29 cellular contexts compared by ENCODE assay signal in genomic region chr1:111888740-111889376, GRCh38.
"Had no signal": no experiment of that assay in that cellular context is flagged by ENCODE, and none has a peak within 500 bp of the region (broad histone marks: within the 10 kb centered on the region; RNA-seq: fewer than 3 reads in every experiment).

No MANE protein-coding gene starts in this region.

- H3K27me3 Mint-ChIP-seq: stimulated activated naive CD8-positive, alpha-beta T cell treated with anti-CD3 and anti-CD28 coated beads, Interleukin-15, amount 100 ng/mL, for 72 hours had no signal

- H3K4me3 Mint-ChIP-seq: activated CD4-positive, alpha-beta T cell treated with anti-CD3 and anti-CD28 coated beads, Interleukin-2, amount 10 ng/mL, durations not matched to agents 7 days and 5 days; activated CD8-positive, alpha-beta T cell treated with anti-CD3 and anti-CD28 coated beads for 36 hours; activated T-cell treated with anti-CD3 and anti-CD28 coated beads, Interleukin-2, amount 50 U/mL, for 4 hours; activated T-helper 17 cell treated with anti-CD3 and anti-CD28 coated beads, Interleukin-2, amount 50 U/mL, for 72 hours; effector memory CD8-positive, alpha-beta T cell; natural killer cell treated with Interleukin-12 subunit alpha and Interleukin-12 subunit beta and Interleukin-15 and Interleukin-18, amount 100 ng/mL, for 72 hours; stimulated activated memory B cell treated with anti-CD40 and anti-IgM and Interleukin-4, amounts not matched to agents 10 μg/mL and 1 μg/mL and 100 μg/mL, for 72 hours; stimulated activated naive CD8-positive, alpha-beta T cell treated with anti-CD3 and anti-CD28 coated beads, Interleukin-15, amount 100 ng/mL, for 72 hours; WTC11 had no signal

- H3K9me3 ChIP-seq: heart left ventricle, neutrophil, prostate gland, upper lobe of left lung had no signal

- H3K27me3 ChIP-seq: brain microvascular endothelial cell, upper lobe of left lung had no signal

- ATAC-seq: activated CD8-positive, alpha-beta T cell treated with anti-CD3 and anti-CD28 coated beads for 36 hours; activated T-cell treated with anti-CD3 and anti-CD28 coated beads, Interleukin-2, amount 50 U/mL, for 4 hours; activated T-helper 17 cell treated with anti-CD3 and anti-CD28 coated beads, Interleukin-2, amount 50 U/mL, for 72 hours; effector memory CD8-positive, alpha-beta T cell; heart left ventricle; natural killer cell treated with Interleukin-12 subunit alpha and Interleukin-12 subunit beta and Interleukin-15 and Interleukin-18, amount 100 ng/mL, for 72 hours; sciatic nerve; stimulated activated memory B cell treated with anti-CD40 and anti-IgM and Interleukin-4, amounts not matched to agents 10 μg/mL and 1 μg/mL and 100 μg/mL, for 72 hours; stimulated activated naive CD8-positive, alpha-beta T cell treated with anti-CD3 and anti-CD28 coated beads, Interleukin-15, amount 100 ng/mL, for 72 hours; WTC11 had no signal

- H3K9me3 Mint-ChIP-seq: activated CD4-positive, alpha-beta T cell treated with anti-CD3 and anti-CD28 coated beads, Interleukin-2, amount 10 ng/mL, durations not matched to agents 7 days and 5 days; activated CD8-positive, alpha-beta T cell treated with anti-CD3 and anti-CD28 coated beads for 36 hours; activated T-cell treated with anti-CD3 and anti-CD28 coated beads, Interleukin-2, amount 50 U/mL, for 4 hours; activated T-helper 17 cell treated with anti-CD3 and anti-CD28 coated beads, Interleukin-2, amount 50 U/mL, for 72 hours; effector memory CD8-positive, alpha-beta T cell; natural killer cell treated with Interleukin-12 subunit alpha and Interleukin-12 subunit beta and Interleukin-15 and Interleukin-18, amount 100 ng/mL, for 72 hours; stimulated activated memory B cell treated with anti-CD40 and anti-IgM and Interleukin-4, amounts not matched to agents 10 μg/mL and 1 μg/mL and 100 μg/mL, for 72 hours; stimulated activated naive CD8-positive, alpha-beta T cell treated with anti-CD3 and anti-CD28 coated beads, Interleukin-15, amount 100 ng/mL, for 72 hours; WTC11 had no signal

- H3K36me3 Mint-ChIP-seq: natural killer cell treated with Interleukin-12 subunit alpha and Interleukin-12 subunit beta and Interleukin-15 and Interleukin-18, amount 100 ng/mL, for 72 hours; stimulated activated memory B cell treated with anti-CD40 and anti-IgM and Interleukin-4, amounts not matched to agents 10 μg/mL and 1 μg/mL and 100 μg/mL, for 72 hours; WTC11 had no signal

- H3K27ac ChIP-seq: brain microvascular endothelial cell, coronary artery, heart left ventricle, neutrophil, prostate gland, upper lobe of left lung had no signal

- DNase-seq: activated CD4-positive, alpha-beta T cell treated with anti-CD3 and anti-CD28 coated beads for 1 hour; activated CD4-positive, alpha-beta T cell treated with anti-CD3 and anti-CD28 coated beads, Interleukin-2, amount 10 ng/mL, durations not matched to agents 7 days and 5 days; activated CD8-positive, alpha-beta T cell treated with anti-CD3 and anti-CD28 coated beads for 36 hours; activated gamma-delta T cell treated with Interleukin-2 at 50 U/mL for 16 hours; activated naive CD4-positive, alpha-beta T cell treated with anti-CD3 and anti-CD28 coated beads, Interleukin-2, amount 50 U/mL, for 16 hours; activated T-cell treated with anti-CD3 and anti-CD28 coated beads, Interleukin-2, amount 50 U/mL, for 4 hours; amniotic stem cell; brain microvascular endothelial cell; effector memory CD8-positive, alpha-beta T cell; foreskin fibroblast; heart left ventricle; hypothalamus; mesendoderm; retina; small intestine; stimulated activated CD4-positive, alpha-beta T cell treated with anti-CD3 and anti-CD28 coated beads, Interleukin-4, amount 100 ng/mL, for 4 hours; stimulated activated CD8-positive, alpha-beta memory T cell treated with anti-CD3 and anti-CD28 coated beads, Interleukin-4, amount 100 ng/mL, for 48 hours; stimulated activated naive CD8-positive, alpha-beta T cell treated with anti-CD3 and anti-CD28 coated beads, Interleukin-15, amount 100 ng/mL, for 72 hours; substantia nigra had no signal

- H3K36me3 ChIP-seq: brain microvascular endothelial cell, heart left ventricle, neutrophil, prostate gland, upper lobe of left lung had no signal

- H3K4me1 ChIP-seq: prostate gland had no signal

- H3K4me3 ChIP-seq: coronary artery, heart left ventricle, lung, prostate gland, upper lobe of left lung had no signal

- H3K27ac Mint-ChIP-seq: activated CD4-positive, alpha-beta T cell treated with anti-CD3 and anti-CD28 coated beads, Interleukin-2, amount 10 ng/mL, durations not matched to agents 7 days and 5 days; activated CD8-positive, alpha-beta T cell treated with anti-CD3 and anti-CD28 coated beads for 36 hours; activated T-helper 17 cell treated with anti-CD3 and anti-CD28 coated beads, Interleukin-2, amount 50 U/mL, for 72 hours; effector memory CD8-positive, alpha-beta T cell; natural killer cell treated with Interleukin-12 subunit alpha and Interleukin-12 subunit beta and Interleukin-15 and Interleukin-18, amount 100 ng/mL, for 72 hours; stimulated activated memory B cell treated with anti-CD40 and anti-IgM and Interleukin-4, amounts not matched to agents 10 μg/mL and 1 μg/mL and 100 μg/mL, for 72 hours; WTC11 had no signal
